ENCODE assay signal across 16 cellular contexts in the genomic region with DNA sequence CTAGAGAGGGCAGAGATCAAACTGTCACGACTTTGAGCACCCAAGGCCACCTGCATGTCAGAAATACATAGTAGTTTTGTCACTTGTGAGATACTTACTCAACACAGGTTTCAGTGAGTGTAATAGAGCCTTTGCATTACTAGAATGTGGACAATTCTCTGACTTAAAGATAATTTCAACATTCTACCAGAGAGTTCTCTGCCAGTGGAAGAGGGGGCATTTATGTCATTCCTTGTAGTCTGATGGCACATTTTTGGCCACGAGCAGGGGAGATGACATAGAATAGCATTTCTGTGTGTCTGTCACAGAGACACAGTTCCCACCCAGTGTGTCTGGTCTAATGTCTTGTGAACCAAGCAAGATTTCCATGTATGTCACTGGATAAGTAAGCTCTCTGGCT.
"Had no signal": no experiment of that assay in that cellular context is flagged by ENCODE, and none has a peak within 500 bp of the region (broad histone marks: within the 10 kb centered on the region; RNA-seq: fewer than 3 reads in every experiment).

No MANE protein-coding gene starts in this region.

- H3K9me3 ChIP-seq: left lung, transverse colon had no signal

- H3K27me3 ChIP-seq: dorsolateral prefrontal cortex, hepatocyte, left lung, transverse colon had no signal

- H3K27ac ChIP-seq: hepatocyte, left lung had no signal

- H3K4me2 ChIP-seq: hepatocyte had no signal

- H3K4me1 Mint-ChIP-seq: activated naive CD8-positive, alpha-beta T cell treated with anti-CD3 and anti-CD28 coated beads, Interleukin-2, amount 10 ng/mL, durations not matched to agents 7 days and 5 days; T-cell had no signal

- H3K4me3 ChIP-seq: dorsolateral prefrontal cortex, hepatocyte, left lung, transverse colon had no signal

- H3K36me3 Mint-ChIP-seq: activated naive CD8-positive, alpha-beta T cell treated with anti-CD3 and anti-CD28 coated beads, Interleukin-2, amount 10 ng/mL, durations not matched to agents 7 days and 5 days; T-cell had no signal

- H3K36me3 ChIP-seq: transverse colon had no signal

- H3K9me3 Mint-ChIP-seq: activated naive CD8-positive, alpha-beta T cell treated with anti-CD3 and anti-CD28 coated beads, Interleukin-2, amount 10 ng/mL, durations not matched to agents 7 days and 5 days; nephron progenitor cell; T-cell had no signal

- H3K4me1 ChIP-seq: left lung had no signal

- H3K27ac Mint-ChIP-seq: activated naive CD8-positive, alpha-beta T cell treated with anti-CD3 and anti-CD28 coated beads, Interleukin-2, amount 10 ng/mL, durations not matched to agents 7 days and 5 days; T-cell had no signal

- H2AFZ ChIP-seq: hepatocyte had no signal

- ATAC-seq: left lung, T-cell had no signal

- DNase-seq: activated CD4-positive, CD25-positive, alpha-beta regulatory T cell treated with anti-CD3 and anti-CD28 coated beads, Interleukin-2, amount 50 U/mL, for 72 hours; activated naive CD4-positive, alpha-beta T cell; activated naive CD8-positive, alpha-beta T cell treated with anti-CD3 and anti-CD28 coated beads, Interleukin-2, amount 10 ng/mL, durations not matched to agents 7 days and 5 days; anterior cingulate cortex; dorsolateral prefrontal cortex; islet precursor cell; left lung; mesenchymal stem cell; nephron progenitor cell; stimulated activated CD4-positive, alpha-beta T cell treated with anti-CD3 and anti-CD28 coated beads, Interleukin-15, amount 100 ng/mL, for 24 hours; stimulated activated CD4-positive, alpha-beta T cell treated with anti-CD3 and anti-CD28 coated beads, Interleukin-4, amount 100 ng/mL, for 1 hour; stimulated activated naive CD4-positive, alpha-beta T cell; T-cell; T1000; transverse colon had no signal

- H3K4me3 Mint-ChIP-seq: activated naive CD8-positive, alpha-beta T cell treated with anti-CD3 and anti-CD28 coated beads, Interleukin-2, amount 10 ng/mL, durations not matched to agents 7 days and 5 days; nephron progenitor cell; T-cell had no signal
